9 cellular contexts compared by ENCODE assay signal in the genomic region with DNA sequence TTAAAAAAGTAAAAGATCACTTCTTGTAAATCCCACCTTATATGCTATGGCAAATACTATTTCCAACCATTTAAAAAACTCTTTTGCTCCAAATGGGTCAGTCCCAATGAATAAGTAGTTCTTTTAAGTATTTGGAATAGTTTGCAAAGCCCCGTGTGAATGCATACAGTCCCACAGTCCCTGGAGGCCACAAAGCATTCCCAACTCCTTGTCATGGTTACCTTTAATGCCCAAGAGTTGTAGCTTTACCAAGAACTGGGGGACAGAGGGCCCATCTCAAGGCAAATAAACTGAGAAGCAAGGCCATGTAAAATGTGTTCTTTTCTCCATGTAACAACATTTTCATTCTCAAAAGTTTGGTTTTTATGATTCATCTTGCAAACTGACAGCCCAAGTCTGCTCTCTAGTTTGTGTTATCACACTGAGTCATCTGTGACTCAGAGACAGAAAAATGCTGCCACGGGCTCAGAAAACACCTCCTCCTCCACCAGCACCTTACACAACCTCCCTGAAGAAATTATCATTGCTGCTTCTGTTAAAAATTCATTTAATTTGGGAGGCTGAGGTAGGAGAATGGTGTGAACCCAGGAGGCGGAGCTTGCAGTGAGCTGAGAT.
A peak's percentile ranks its signal among the peaks of the same experiment; 100 is the strongest.
DNase-seq lines count a peak whose midpoint lies in the region; ATAC-seq and TF ChIP-seq lines count a peak whose summit lies in the region.
"Had no signal": no experiment of that assay in that cellular context is flagged by ENCODE, and none has a peak within 500 bp of the region (broad histone marks: within the 10 kb centered on the region; RNA-seq: fewer than 3 reads in every experiment).

No MANE protein-coding gene starts in this region.

- H3K36me3 Mint-ChIP-seq in activated T-cell treated with anti-CD3 and anti-CD28 coated beads, Interleukin-2, amount 50 U/mL, for 24 hours (ENCODE audit: low read depth), result no peaks in the 10 kb centered on the region

- H3K4me3 ChIP-seq in foreskin fibroblast (ENCODE audit: low read depth in 1 of 2, low read length in 2 of 2), result no peak overlapping the region
- no peak overlapping the region for H3K4me3 ChIP-seq in coronary artery

- H3K4me3 Mint-ChIP-seq in activated T-cell treated with anti-CD3 and anti-CD28 coated beads, Interleukin-2, amount 50 U/mL, for 24 hours, result no peak overlapping the region

- DNase-seq in activated T-cell treated with anti-CD3 and anti-CD28 coated beads for 48 hours (ENCODE audit: low read depth), result peak; percentile 10
- DNase-seq in activated T-cell treated with anti-CD3 and anti-CD28 coated beads, Interleukin-2, amount 50 U/mL, for 24 hours, result no peak
- peak; percentile 53 for DNase-seq in SIG-M5 (lab: John Stamatoyannopoulos, UW)
- DNase-seq in foreskin fibroblast, result peak; percentile 90 to 96
- DNase-seq in stromal cell of bone marrow (ENCODE audit: low read depth), result peak; percentile 85
- DNase-seq in coronary artery (ENCODE audit: low spot score), result no peak
- no peak for DNase-seq in NCI-H2171 treated with DMSO at 0.1 percent for 48 hours (lab: John Stamatoyannopoulos, UW)
- DNase-seq: activated CD4-positive, alpha-beta T cell treated with anti-CD3 and anti-CD28 coated beads for 1 hour had no signal

- TF ChIP-seq CTCF in foreskin fibroblast (IDR thresholded peaks at IDR 0.05; ENCODE audit: low read depth, low read length) (no peak), coronary artery (IDR thresholded peaks at IDR 0.05) (no peak)

- no peaks in the 10 kb centered on the region for H3K27me3 Mint-ChIP-seq in activated T-cell treated with anti-CD3 and anti-CD28 coated beads, Interleukin-2, amount 50 U/mL, for 24 hours

- no peak overlapping the region for H3K27ac Mint-ChIP-seq in activated T-cell treated with anti-CD3 and anti-CD28 coated beads, Interleukin-2, amount 50 U/mL, for 24 hours

- H3K4me1 Mint-ChIP-seq in activated T-cell treated with anti-CD3 and anti-CD28 coated beads, Interleukin-2, amount 50 U/mL, for 24 hours (ENCODE audit: low read depth), result peaks cover 3% of the 10 kb centered on the region

- no peaks in the 10 kb centered on the region for H3K9me3 Mint-ChIP-seq in activated T-cell treated with anti-CD3 and anti-CD28 coated beads, Interleukin-2, amount 50 U/mL, for 24 hours

- H3K27ac ChIP-seq in coronary artery, result no peak overlapping the region

- no peak for ATAC-seq in GM19463 (IDR thresholded peaks at IDR 0.05; ENCODE audit: unreplicated experiment)

Comparison
In these comparisons a context has a peak if more than half of its experiments do, and no peak if none do; other contexts are left out.
1. DNase-seq: peak in activated T-cell treated with anti-CD3 and anti-CD28 coated beads for 48 hours (single experiment), SIG-M5 (single experiment), foreskin fibroblast (2 of 2) and stromal cell of bone marrow (single experiment); none in activated T-cell treated with anti-CD3 and anti-CD28 coated beads, Interleukin-2, amount 50 U/mL, for 24 hours (single experiment), coronary artery (single experiment) and NCI-H2171 treated with DMSO at 0.1 percent for 48 hours (single experiment).